19 cellular contexts compared by ENCODE assay signal in the genomic region with DNA sequence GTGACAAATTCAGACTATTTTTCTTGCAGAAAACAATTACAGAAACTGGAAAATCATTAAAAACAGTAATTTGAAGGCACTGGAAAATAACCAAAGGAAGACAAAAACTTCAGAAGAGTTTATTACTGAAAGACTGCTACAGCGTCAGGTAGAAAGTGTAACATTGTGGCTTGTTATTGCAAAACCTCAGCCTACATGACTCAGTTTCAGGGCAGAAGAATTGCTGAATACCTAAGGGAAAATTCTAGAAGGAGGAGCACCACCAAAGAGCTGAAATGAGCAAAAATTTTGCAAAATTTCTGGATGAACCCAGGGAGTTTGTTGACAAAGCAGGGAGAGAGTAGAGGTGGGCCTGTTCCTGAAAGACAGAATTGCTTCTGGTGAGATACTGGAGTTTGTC.
"Had no signal": no experiment of that assay in that cellular context is flagged by ENCODE, and none has a peak within 500 bp of the region (broad histone marks: within the 10 kb centered on the region; RNA-seq: fewer than 3 reads in every experiment).

No MANE protein-coding gene starts in this region.

- H3K27ac ChIP-seq: coronary artery, heart left ventricle, parathyroid adenoma, prostate gland, right lobe of liver, thoracic aorta, transverse colon had no signal

- H3K36me3 ChIP-seq: heart left ventricle, prostate gland, right lobe of liver, thoracic aorta, transverse colon had no signal

- DNase-seq: effector CD4-positive, alpha-beta T cell; heart left ventricle; hippocampal formation; left colon; mucosa of descending colon; natural killer cell; occipital lobe; right lobe of liver; stimulated activated CD4-positive, alpha-beta T cell treated with anti-CD3 and anti-CD28 coated beads, Interleukin-2, amount 100 ng/mL, for 24 hours; stimulated activated CD4-positive, alpha-beta T cell treated with anti-CD3 and anti-CD28 coated beads, Interleukin-4, amount 100 ng/mL, for 4 hours; stimulated activated naive B cell treated with anti-CD40 and anti-IgM and Interleukin-4, amounts not matched to agents 10 μg/mL and 1 μg/mL and 100 μg/mL, for 72 hours; stimulated activated naive CD8-positive, alpha-beta T cell treated with anti-CD3 and anti-CD28 coated beads, Interleukin-15, amount 100 ng/mL, for 72 hours; substantia nigra; transverse colon had no signal

- H3K4me1 ChIP-seq: heart left ventricle, parathyroid adenoma, prostate gland, right lobe of liver, transverse colon had no signal

- H3K27me3 ChIP-seq: heart left ventricle, right lobe of liver, transverse colon had no signal

- H3K9me3 ChIP-seq: mucosa of descending colon, prostate gland, right lobe of liver, thoracic aorta had no signal

- H3K4me3 ChIP-seq: coronary artery, heart left ventricle, mucosa of descending colon, prostate gland, right lobe of liver, thoracic aorta, transverse colon had no signal

- ATAC-seq: esophagus mucosa; heart left ventricle; left colon; mucosa of descending colon; natural killer cell; right lobe of liver; stimulated activated naive B cell treated with anti-CD40 and anti-IgM and Interleukin-4, amounts not matched to agents 10 μg/mL and 1 μg/mL and 100 μg/mL, for 72 hours; stimulated activated naive CD8-positive, alpha-beta T cell treated with anti-CD3 and anti-CD28 coated beads, Interleukin-15, amount 100 ng/mL, for 72 hours had no signal
